In genomic region chr6:15882345-15882744, GRCh38 we compare ENCODE assay signal across 23 cellular contexts.
"Had no signal": no experiment of that assay in that cellular context is flagged by ENCODE, and none has a peak within 500 bp of the region (broad histone marks: within the 10 kb centered on the region; RNA-seq: fewer than 3 reads in every experiment).

No MANE protein-coding gene starts in this region.

- H3K4me3 ChIP-seq: colonic mucosa, esophagus muscularis mucosa, gastroesophageal sphincter, heart left ventricle, hepatocyte, lung, prostate gland, right atrium auricular region, sigmoid colon, thoracic aorta, tibial nerve, upper lobe of left lung had no signal

- H3K4me3 Mint-ChIP-seq: memory B cell; nephron progenitor cell; stimulated activated effector memory CD8-positive, alpha-beta T cell treated with anti-CD3 and anti-CD28 coated beads, Interleukin-12 subunit alpha, Interleukin-12 subunit beta, amount 100 ng/mL, for 72 hours; stimulated activated naive CD8-positive, alpha-beta T cell treated with anti-CD3 and anti-CD28 coated beads, Interleukin-15, Interleukin-2, amounts not matched to agents 100 ng/mL and 50 ng/mL, for 24 hours had no signal

- DNase-seq: colonic mucosa; effector memory CD4-positive, alpha-beta T cell; foreskin keratinocyte; kidney; nephron progenitor cell; nucleus accumbens; sigmoid colon; stimulated activated CD4-positive, alpha-beta T cell treated with anti-CD3 and anti-CD28 coated beads, Interleukin-2, amount 100 ng/mL, for 24 hours; stimulated activated CD4-positive, alpha-beta T cell treated with anti-CD3 and anti-CD28 coated beads, Interleukin-4, amount 100 ng/mL, for 24 hours; upper lobe of left lung had no signal

- H3K27me3 Mint-ChIP-seq: memory B cell had no signal

- H3K27me3 ChIP-seq: colonic mucosa, esophagus muscularis mucosa, foreskin keratinocyte, gastroesophageal sphincter, heart left ventricle, hepatocyte, right atrium auricular region, sigmoid colon, tibial nerve, upper lobe of left lung had no signal

- H3K4me1 ChIP-seq: colonic mucosa, prostate gland had no signal

- H3K36me3 ChIP-seq: colonic mucosa, esophagus muscularis mucosa, gastroesophageal sphincter, heart left ventricle, prostate gland, right atrium auricular region, sigmoid colon, thoracic aorta, tibial nerve, upper lobe of left lung had no signal

- H3K27ac ChIP-seq: colonic mucosa, esophagus muscularis mucosa, foreskin keratinocyte, gastroesophageal sphincter, hepatocyte, prostate gland, right atrium auricular region, thoracic aorta, upper lobe of left lung had no signal

- ATAC-seq: foreskin keratinocyte; gastroesophageal sphincter; heart left ventricle; left lobe of liver; stimulated activated effector memory CD8-positive, alpha-beta T cell treated with anti-CD3 and anti-CD28 coated beads, Interleukin-12 subunit alpha, Interleukin-12 subunit beta, amount 100 ng/mL, for 72 hours had no signal

- H3K9me3 ChIP-seq: colonic mucosa, esophagus muscularis mucosa, gastroesophageal sphincter, prostate gland, right atrium auricular region, sigmoid colon, thoracic aorta, tibial nerve, upper lobe of left lung had no signal

- H3K27ac Mint-ChIP-seq: memory B cell; nephron progenitor cell; stimulated activated effector memory CD8-positive, alpha-beta T cell treated with anti-CD3 and anti-CD28 coated beads, Interleukin-12 subunit alpha, Interleukin-12 subunit beta, amount 100 ng/mL, for 72 hours; stimulated activated naive CD8-positive, alpha-beta T cell treated with anti-CD3 and anti-CD28 coated beads, Interleukin-15, Interleukin-2, amounts not matched to agents 100 ng/mL and 50 ng/mL, for 24 hours had no signal

- H3K36me3 Mint-ChIP-seq: memory B cell had no signal

- H3K9me3 Mint-ChIP-seq: nephron progenitor cell; stimulated activated effector memory CD8-positive, alpha-beta T cell treated with anti-CD3 and anti-CD28 coated beads, Interleukin-12 subunit alpha, Interleukin-12 subunit beta, amount 100 ng/mL, for 72 hours; stimulated activated naive CD8-positive, alpha-beta T cell treated with anti-CD3 and anti-CD28 coated beads, Interleukin-15, Interleukin-2, amounts not matched to agents 100 ng/mL and 50 ng/mL, for 24 hours had no signal
